8 cellular contexts compared by ENCODE assay signal in genomic region chr4:64713256-64713840, GRCh38.
A peak's percentile ranks its signal among the peaks of the same experiment; 100 is the strongest.
DNase-seq lines count a peak whose midpoint lies in the region; ATAC-seq, FAIRE-seq and TF ChIP-seq lines count a peak whose summit lies in the region.

No MANE protein-coding gene starts in this region.

- ATAC-seq in GM21529 (IDR thresholded peaks at IDR 0.05; ENCODE audit: unreplicated experiment), result peak; percentile 76

- TF ChIP-seq CTCF in LNCaP clone FGC (IDR thresholded peaks at IDR 0.05; ENCODE audit: control insufficient read depth, extremely low read depth, insufficient read depth) (peak; percentile 64), astrocyte of the cerebellum (IDR thresholded peaks at IDR 0.05; ENCODE audit: low read depth, low read length, missing control alignments) (peak; percentile 35)

- H3K27me3 ChIP-seq in MG63, result no peaks in the 10 kb centered on the region

- no peaks in the 10 kb centered on the region for H3K36me3 ChIP-seq in MG63

- peak; percentile 96 for FAIRE-seq in G401.6 (lab: Jason Lieb, UNC)

- peak; percentile 27 for DNase-seq in LNCaP clone FGC (ENCODE audit: low read depth)
- DNase-seq in astrocyte of the cerebellum (ENCODE audit: low read depth), result peak; percentile 11
- DNase-seq in myocyte (ENCODE audit: low read depth), result peak; percentile 23
- DNase-seq in MG63, result no peak
- DNase-seq in GM19238 (ENCODE audit: insufficient read length, low spot score), result no peak
- no peak for DNase-seq in islet precursor cell

- H3K4me3 ChIP-seq in LNCaP clone FGC (ENCODE audit: low read depth, low read length) (no peak overlapping the region), astrocyte of the cerebellum (ENCODE audit: low read depth, low read length) (no peak overlapping the region), MG63 (no peak overlapping the region)

- H3K9me3 ChIP-seq in MG63, result no peaks in the 10 kb centered on the region

- in situ Hi-C loops in astrocyte of the cerebellum (cut with HindIII; ENCODE audit: low sequenced_read_pairs), result no loop called here

Comparison
In these comparisons a context has a peak if more than half of its experiments do, and no peak if none do; other contexts are left out.
1. DNase-seq: peak in LNCaP clone FGC (single experiment), astrocyte of the cerebellum (single experiment) and myocyte (single experiment); none in MG63 (single experiment), GM19238 (single experiment) and islet precursor cell (single experiment).